8 cellular contexts compared by ENCODE assay signal in genomic region chr15:88622605-88622975, GRCh38. TPM values are rescaled to one million over a fixed set of nuclear protein-coding genes. Genes with fewer than 3 reads are reported as not detected.
A peak's percentile ranks its signal among the peaks of the same experiment; 100 is the strongest.
DNase-seq lines count a peak whose midpoint lies in the region; ATAC-seq, FAIRE-seq and TF ChIP-seq lines count a peak whose summit lies in the region.

No MANE protein-coding gene starts in this region.

- peak overlapping the region; percentile 11 to 87; a peak in 3 of 4 replicates for H3K9ac ChIP-seq in K562 (ENCODE audit: insufficient read depth in 1 of 2, low read depth in 2 of 2, low read length in 2 of 2)

- H3K79me2 ChIP-seq in K562 (ENCODE audit: control insufficient read depth, insufficient read depth, low read length): peaks cover 69% of the 10 kb centered on the region

- H3K27me3 ChIP-seq in right atrium auricular region (no peaks in the 10 kb centered on the region), K562 (ENCODE audit: control insufficient read depth in 2 of 2, insufficient read depth in 2 of 2, low read length in 2 of 2) (no peaks in the 10 kb centered on the region), mononuclear cell (ENCODE audit: insufficient read depth, low read length) (no peaks in the 10 kb centered on the region)

- no peak for TF ChIP-seq CTCF in right atrium auricular region (IDR thresholded peaks at IDR 0.05)
- no peak for TF ChIP-seq CTCF in K562 (IDR thresholded peaks at IDR 0.05 in 2 of 3, conservative IDR thresholded peaks at IDR 0.05 in 1 of 3; ENCODE audit: insufficient read depth in 2 of 3, low read depth in 1 of 3, low read length in 3 of 3)

- in situ Hi-C loops in K562 (cut with MboI): no loop called here

- CTCF ChIA-PET in K562 (lab: Yijun Ruan, JAX; ENCODE audit: low intra/inter-chr PET ratio): no interaction called here

- POLR2A ChIA-PET in K562 (lab: Yijun Ruan, JAX): interaction anchor here (1.0 to 1.8 kb wide), 2 partner anchors 8 to 14 kb away, joined by 4 to 6 read pairs; no protein-coding TSS in a partner anchor

- no peaks in the 10 kb centered on the region for H3K9me3 ChIP-seq in right atrium auricular region
- H3K9me3 ChIP-seq in K562 (replicated peaks; ENCODE audit: control insufficient read depth, insufficient read depth, low read depth, low read length): no peaks in the 10 kb centered on the region
- no peaks in the 10 kb centered on the region for H3K9me3 ChIP-seq in mononuclear cell (ENCODE audit: low read depth, low read length)

- no peak for DNase-seq in right atrium auricular region (ENCODE audit: low spot score)
- DNase-seq in cardiac septum (ENCODE audit: low spot score): no peak
- DNase-seq in K562 (ENCODE audit: extremely low read depth in 1 of 4, low spot score in 3 of 4): no peak
- no peak for DNase-seq in stimulated activated CD4-positive, alpha-beta T cell treated with anti-CD3 and anti-CD28 coated beads, Interleukin-15, amount 100 ng/mL, for 24 hours
- DNase-seq in stimulated activated CD4-positive, alpha-beta T cell treated with anti-CD3 and anti-CD28 coated beads, Interleukin-4, amount 100 ng/mL, for 1 hour: no peak
- DNase-seq in HuH-7 (ENCODE audit: low spot score): no peak
- DNase-seq in AG08395 (ENCODE audit: low spot score): no peak

- no peaks in the 10 kb centered on the region for H3K9me1 ChIP-seq in K562 (ENCODE audit: control insufficient read depth, insufficient read depth, low read length)

- WGBS in K562 (ENCODE audit: insufficient coverage, low coverage, missing lambda C conversion rate): 2% methylated on average over 5 of the region's 5 CpGs

- no peak for TF ChIP-seq RAD21 in K562 (CRISPR knock-in tag; conservative IDR thresholded peaks at IDR 0.05 in 1 of 2, IDR thresholded peaks at IDR 0.05 in 1 of 2)

- H2AFZ ChIP-seq in K562 (ENCODE audit: low read depth, low read length): no peak overlapping the region

- peaks cover 34% of the 10 kb centered on the region for H4K20me1 ChIP-seq in K562 (replicated peaks; ENCODE audit: control insufficient read depth, insufficient read depth, low read length)

- TF ChIP-seq POLR2A in K562 (conservative IDR thresholded peaks at IDR 0.05): no peak

- H3K4me3 ChIP-seq in right atrium auricular region: peak overlapping the region; percentile 72 to 80
- H3K4me3 ChIP-seq in K562: peak overlapping the region; percentile 68
- peak overlapping the region; percentile 68 for H3K4me3 ChIP-seq in mononuclear cell (ENCODE audit: low read length)

- ATAC-seq in K562: no peak

- no peak for FAIRE-seq in K562 (lab: Jason Lieb, UNC)

- H3K4me1 ChIP-seq in right atrium auricular region: peaks cover 0 to 37% of the 10 kb centered on the region in 2 donors
- peaks cover 14 to 24% of the 10 kb centered on the region in 2 experiments; a peak in 4 of 5 replicates for H3K4me1 ChIP-seq in K562 (replicated peaks in 1 of 2; ENCODE audit: control insufficient read depth in 2 of 2, insufficient read depth in 2 of 2, low read length in 2 of 2)
- H3K4me1 ChIP-seq in mononuclear cell (ENCODE audit: insufficient read depth, low read length): peaks cover 60% of the 10 kb centered on the region

- H3K36me3 ChIP-seq in right atrium auricular region: peaks cover 15% of the 10 kb centered on the region
- H3K36me3 ChIP-seq in K562 (ENCODE audit: control insufficient read depth, insufficient read depth, low read length): peaks cover 47% of the 10 kb centered on the region

- no TSS peak for BruUV-seq in K562 (replicated peaks; lab: Mats Ljungman, UMichigan)

- H3K27ac ChIP-seq in right atrium auricular region (peak overlapping the region; percentile 81 to 84), K562 (ENCODE audit: extremely low read depth, low read depth, low read length) (peak overlapping the region; percentile 91; the same call in 1 of the 3 replicates)

- intact Hi-C loops in cardiac septum (cut with DNase I) (loop anchor here (5.0 kb wide), 1 partner anchor 275 kb away; the partner anchor contains the start of gene HAPLN3), K562 (cut with micrococcal nuclease) (no loop called here)

- peak overlapping the region; percentile 91 for H3K4me2 ChIP-seq in K562 (ENCODE audit: insufficient read depth, low read length)

- no peak for TF ChIP-seq EP300 in K562 (IDR thresholded peaks at IDR 0.05; ENCODE audit: low read length)

TF ChIP-seq in K562, 482 proteins besides CTCF, POLR2A, EP300 and RAD21 (continues in another document):
- TF ChIP-seq, protein P1, sequence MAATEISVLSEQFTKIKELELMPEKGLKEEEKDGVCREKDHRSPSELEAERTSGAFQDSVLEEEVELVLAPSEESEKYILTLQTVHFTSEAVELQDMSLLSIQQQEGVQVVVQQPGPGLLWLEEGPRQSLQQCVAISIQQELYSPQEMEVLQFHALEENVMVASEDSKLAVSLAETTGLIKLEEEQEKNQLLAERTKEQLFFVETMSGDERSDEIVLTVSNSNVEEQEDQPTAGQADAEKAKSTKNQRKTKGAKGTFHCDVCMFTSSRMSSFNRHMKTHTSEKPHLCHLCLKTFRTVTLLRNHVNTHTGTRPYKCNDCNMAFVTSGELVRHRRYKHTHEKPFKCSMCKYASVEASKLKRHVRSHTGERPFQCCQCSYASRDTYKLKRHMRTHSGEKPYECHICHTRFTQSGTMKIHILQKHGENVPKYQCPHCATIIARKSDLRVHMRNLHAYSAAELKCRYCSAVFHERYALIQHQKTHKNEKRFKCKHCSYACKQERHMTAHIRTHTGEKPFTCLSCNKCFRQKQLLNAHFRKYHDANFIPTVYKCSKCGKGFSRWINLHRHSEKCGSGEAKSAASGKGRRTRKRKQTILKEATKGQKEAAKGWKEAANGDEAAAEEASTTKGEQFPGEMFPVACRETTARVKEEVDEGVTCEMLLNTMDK (IDR thresholded peaks at IDR 0.05; ENCODE audit: borderline replicate concordance, insufficient read depth, low read depth, low read length, poor library complexity, severe bottlenecking): no peak
- no peak for TF ChIP-seq KAT8 (IDR thresholded peaks at IDR 0.05; ENCODE audit: low read depth)

RNA-seq across cellular contexts. Expression of gene AEN, which starts 1.4 kb away (rescaled TPM):
- 1 to 10 TPM; 5.1 to 8.0 TPM for total RNA-seq in right atrium auricular region
- total RNA-seq in cardiac septum: 8.7 TPM
- total RNA-seq in K562 (2011; cell fraction: chromatin; rRNA removed; ENCODE audit: low replicate concordance): 39.3 and 74.9 TPM in 2 replicates
- 60.9 and 72.5 TPM in 2 replicates for total RNA-seq in K562 (2011; cell fraction: nucleolus; rRNA removed)
- 49.7 and 55.9 TPM in 2 replicates for total RNA-seq in K562 (2011; cell fraction: nucleoplasm; rRNA removed)
- 51.0 and 56.6 TPM in 2 replicates for total RNA-seq in K562 (2014; rRNA removed)
- 24.6 and 26.3 TPM in 2 replicates for total RNA-seq in K562 (2014; rRNA removed; fragmentation: Illumina TruSeq; extraction: Trizol)
- 40.0 and 40.9 TPM in 2 replicates for total RNA-seq in K562 (2015; rRNA removed; fragmentation: Illumina TruSeq; extraction: Trizol)
- total RNA-seq in K562 (2021): 49.2 and 52.7 TPM in 2 replicates
- 30.8 and 32.8 TPM in 2 replicates for polyA plus RNA-seq in K562 (2011; rRNA removed)
- polyA plus RNA-seq in K562 (2011; cell fraction: cytosol; rRNA removed): 31.2 and 50.1 TPM in 2 replicates
- polyA plus RNA-seq in K562 (2011; cell fraction: nucleus; rRNA removed): 44.5 and 69.3 TPM in 2 replicates
- 22.0 and 27.2 TPM in 2 replicates for polyA plus RNA-seq in K562 (2012)
- 31.6 and 35.1 TPM in 2 replicates for polyA plus RNA-seq in K562 (2014; fragmentation: Illumina TruSeq; extraction: Trizol)
- polyA plus RNA-seq in K562 (2014; fragmentation: Nextera tagmentation; extraction: Ambion mirVana): 10 to 100 TPM in 1 of 2 experiments, 1 to 10 TPM in 1; 9.0 to 11.7 TPM
- polyA plus RNA-seq in K562 (2014; rRNA removed): 35.5 and 45.5 TPM in 2 replicates
- polyA minus RNA-seq in K562 (2011; rRNA and poly(A)+ RNA removed): 20.7 and 30.4 TPM in 2 replicates
- 20.4 and 26.9 TPM in 2 replicates for polyA minus RNA-seq in K562 (2011; cell fraction: cytosol; rRNA and poly(A)+ RNA removed)
- polyA minus RNA-seq in K562 (2011; cell fraction: nucleus; rRNA and poly(A)+ RNA removed): 39.8 and 44.6 TPM in 2 replicates
- total RNA-seq in mononuclear cell: 38.9 TPM

RNA-seq across cellular contexts. Expression of gene ISG20, which starts 16.2 kb away (rescaled TPM):
- 10 to 100 TPM in 1 of 2 donors, 1 to 10 TPM in 1; 2.3 to 11.1 TPM for total RNA-seq in right atrium auricular region
- total RNA-seq in cardiac septum: 3.9 TPM
- 1.2 and 4.5 TPM in 2 replicates for total RNA-seq in K562 (2011; cell fraction: chromatin; rRNA removed; ENCODE audit: low replicate concordance)
- total RNA-seq in K562 (2011; cell fraction: nucleolus; rRNA removed): 2.2 and 2.7 TPM in 2 replicates
- total RNA-seq in K562 (2011; cell fraction: nucleoplasm; rRNA removed): 2.3 and 3.1 TPM in 2 replicates
- 1.3 and 2.4 TPM in 2 replicates for total RNA-seq in K562 (2014; rRNA removed)
- total RNA-seq in K562 (2014; rRNA removed; fragmentation: Illumina TruSeq; extraction: Trizol): 0.16 and 0.36 TPM in 2 replicates
- total RNA-seq in K562 (2015; rRNA removed; fragmentation: Illumina TruSeq; extraction: Trizol): 0.65 and 1.1 TPM in 2 replicates
- 1.9 TPM in 2 replicates for total RNA-seq in K562 (2021)
- 0.43 and 1.0 TPM in 2 replicates for polyA plus RNA-seq in K562 (2011; rRNA removed)
- polyA plus RNA-seq in K562 (2011; cell fraction: cytosol; rRNA removed): 0.35 and 1.8 TPM in 2 replicates
- 0.76 and 1.9 TPM in 2 replicates for polyA plus RNA-seq in K562 (2011; cell fraction: nucleus; rRNA removed)
- polyA plus RNA-seq in K562 (2012): 1.4 and 4.0 TPM in 2 replicates
- 0.06 and 0.32 TPM in 2 replicates for polyA plus RNA-seq in K562 (2014; fragmentation: Illumina TruSeq; extraction: Trizol)
- under 1 TPM; 0.70 to 1.00 TPM for polyA plus RNA-seq in K562 (2014; fragmentation: Nextera tagmentation; extraction: Ambion mirVana)
- 1.7 and 2.1 TPM in 2 replicates for polyA plus RNA-seq in K562 (2014; rRNA removed)
- polyA minus RNA-seq in K562 (2011; rRNA and poly(A)+ RNA removed): 0.11 and 0.30 TPM in 2 replicates
- polyA minus RNA-seq in K562 (2011; cell fraction: cytosol; rRNA and poly(A)+ RNA removed): not detected in 2 replicates
- 0.67 and 1.5 TPM in 2 replicates for polyA minus RNA-seq in K562 (2011; cell fraction: nucleus; rRNA and poly(A)+ RNA removed)
- total RNA-seq in mononuclear cell: 37.8 TPM
